ENCODE assay signal across 8 cellular contexts in the genomic region with DNA sequence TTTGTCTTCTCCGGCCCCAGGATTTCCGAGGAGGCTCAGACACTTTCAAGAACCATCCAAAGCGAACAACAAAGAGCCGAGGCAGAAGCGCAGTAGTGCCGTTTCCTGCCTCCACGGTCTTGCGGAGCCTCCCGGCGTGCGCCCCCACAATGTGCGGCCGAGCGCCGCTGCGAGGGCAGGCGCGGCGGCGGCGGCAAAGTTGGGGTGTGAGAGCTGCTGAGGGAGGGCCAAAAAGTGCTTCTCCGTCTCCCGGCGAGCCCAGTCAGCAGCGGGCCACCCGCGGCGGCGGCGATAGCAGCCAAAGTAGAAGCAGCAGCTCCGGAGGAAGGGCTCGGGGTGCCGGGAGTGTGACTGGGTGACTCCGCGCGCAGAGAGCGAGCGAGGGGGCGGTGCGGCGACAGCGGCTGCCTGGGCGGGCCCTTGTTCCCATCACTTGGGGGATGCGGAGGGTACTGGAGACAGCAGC.
DNase-seq lines count a peak whose midpoint lies in the region; ATAC-seq and TF ChIP-seq lines count a peak whose summit lies in the region.

No MANE protein-coding gene starts in this region.

- H3K4me3 ChIP-seq in HFF-Myc (replicated peaks; ENCODE audit: low read depth, low read length): peak overlapping the region; percentile 94
- H3K4me3 ChIP-seq in lung: peak overlapping the region; percentile 68
- peak overlapping the region; percentile 54 for H3K4me3 ChIP-seq in thymus (ENCODE audit: low read length)

- CTCF ChIA-PET in RWPE1 (lab: Yijun Ruan, JAX): no interaction called here

- POLR2A ChIA-PET in RWPE1 (lab: Yijun Ruan, JAX; ENCODE audit: low non-redundant PET): no interaction called here

- no peaks in the 10 kb centered on the region for H3K9me3 ChIP-seq in lung (ENCODE audit: control insufficient read depth in 2 of 2, insufficient read depth in 1 of 2, low read length in 1 of 2)
- H3K9me3 ChIP-seq in thymus (ENCODE audit: control insufficient read depth): no peaks in the 10 kb centered on the region

- no peaks in the 10 kb centered on the region for H3K27me3 ChIP-seq in lung (ENCODE audit: control insufficient read depth, insufficient read depth)
- H3K27me3 ChIP-seq in thymus (ENCODE audit: control insufficient read depth, insufficient read depth): peaks cover 5% of the 10 kb centered on the region

- H3K4me3 Mint-ChIP-seq in endothelial cell (ENCODE audit: unreplicated experiment) (no peak overlapping the region), CD14-positive monocyte (no peak overlapping the region)

- H3K27me3 Mint-ChIP-seq in endothelial cell (ENCODE audit: unreplicated experiment) (peaks cover 7% of the 10 kb centered on the region), CD14-positive monocyte (ENCODE audit: low read depth in 3 of 3) (peaks cover 0 to 17% (median 10%) of the 10 kb centered on the region in 3 donors)

- peak overlapping the region; percentile 71 for H3K27ac ChIP-seq in RWPE1
- H3K27ac ChIP-seq in lung (ENCODE audit: low read depth in 1 of 2, low read length in 1 of 2): peak overlapping the region; percentile 66 to 96
- H3K27ac ChIP-seq in thymus (ENCODE audit: low read depth): peak overlapping the region; percentile 64

- 1% methylated on average over 40 to 44 of the region's 44 CpGs for WGBS in lung, 2 donors
- under 1% methylated on average over 44 of the region's 44 CpGs for WGBS in thymus

- peak; percentile 72 for DNase-seq in EL
- no peak for DNase-seq in HFF-Myc (ENCODE audit: extremely low read depth, low read depth)
- DNase-seq in RWPE1 (ENCODE audit: low spot score): peak; percentile 13
- peak; percentile 71 for DNase-seq in endothelial cell (ENCODE audit: low spot score)
- peak; percentile 49 for DNase-seq in lung (ENCODE audit: low spot score)
- no peak for DNase-seq in CD14-positive monocyte (ENCODE audit: low spot score)
- DNase-seq in HUDEP-2 (lab: John Stamatoyannopoulos, UW; ENCODE audit: unreplicated experiment in 76 of 76): no peak

- TF ChIP-seq CTCF in HFF-Myc (IDR thresholded peaks at IDR 0.05; ENCODE audit: low read depth, low read length, missing control alignments) (no peak), RWPE1 (conservative IDR thresholded peaks at IDR 0.05; ENCODE audit: low read depth) (no peak), endothelial cell (IDR thresholded peaks at IDR 0.05; ENCODE audit: unreplicated experiment) (no peak), lung (IDR thresholded peaks at IDR 0.05; ENCODE audit: control extremely low read depth, extremely low read depth) (no peak), CD14-positive monocyte (IDR thresholded peaks at IDR 0.05) (no peak)

- H3K27ac Mint-ChIP-seq in endothelial cell (ENCODE audit: unreplicated experiment) (no peak overlapping the region), CD14-positive monocyte (no peak overlapping the region)

- peak; percentile 70 for ATAC-seq in lung (ENCODE audit: insufficient read depth, low FRiP score)

- H3K4me1 Mint-ChIP-seq in endothelial cell (ENCODE audit: unreplicated experiment) (peaks cover 30% of the 10 kb centered on the region), CD14-positive monocyte (peaks cover 6% of the 10 kb centered on the region)

- intact Hi-C loops in CD14-positive monocyte (cut with micrococcal nuclease): no loop called here

- H3K4me1 ChIP-seq in lung (ENCODE audit: control insufficient read depth in 2 of 2, insufficient read depth in 2 of 2, low read length in 2 of 2) (no peaks in the 10 kb centered on the region), thymus (ENCODE audit: control insufficient read depth, insufficient read depth, low read length) (no peaks in the 10 kb centered on the region)

- H3K36me3 Mint-ChIP-seq in endothelial cell (ENCODE audit: low read depth, unreplicated experiment) (peaks cover 5% of the 10 kb centered on the region), CD14-positive monocyte (peaks cover 0 to 4% of the 10 kb centered on the region in 2 donors)

- H3K36me3 ChIP-seq in lung (ENCODE audit: control insufficient read depth in 2 of 2, insufficient read depth in 2 of 2, low read length in 2 of 2): no peaks in the 10 kb centered on the region
- no peaks in the 10 kb centered on the region for H3K36me3 ChIP-seq in thymus (ENCODE audit: control insufficient read depth, insufficient read depth)

- H3K9me3 Mint-ChIP-seq in endothelial cell (ENCODE audit: unreplicated experiment): no peaks in the 10 kb centered on the region
- peaks cover 0 to 8% (median 4%) of the 10 kb centered on the region in 7 donors for H3K9me3 Mint-ChIP-seq in CD14-positive monocyte

Comparison
In these comparisons a context has a peak if more than half of its experiments do, and no peak if none do; other contexts are left out.
1. DNase-seq: peak in EL (single experiment), RWPE1 (single experiment), endothelial cell (single experiment) and lung (single experiment); none in HFF-Myc (single experiment), CD14-positive monocyte (single experiment) and HUDEP-2 (0 of 76).
2. Peak in every context shown above with its lines, with median percentiles within 50 percentile points of each other: H3K4me3 ChIP-seq and H3K27ac ChIP-seq.